17 cellular contexts compared by ENCODE assay signal in the genomic region with DNA sequence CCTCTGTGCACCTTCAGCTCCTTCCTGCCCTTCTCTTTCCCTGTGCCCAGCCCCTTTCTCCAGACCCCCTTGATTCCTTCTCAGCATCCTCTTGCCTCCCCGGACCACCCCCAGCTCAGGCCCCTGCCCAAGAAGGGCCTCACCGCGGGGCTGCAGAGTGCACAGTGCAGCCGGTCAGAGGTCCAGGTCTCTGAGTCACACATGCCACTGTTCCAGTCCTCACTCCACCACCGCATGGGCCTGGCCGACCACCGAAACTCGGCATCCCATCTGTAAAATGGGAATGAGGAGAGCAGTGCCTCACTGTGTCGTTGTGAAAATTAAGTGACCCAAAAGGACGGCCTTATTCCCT. TPM values are rescaled to one million over a fixed set of nuclear protein-coding genes. Genes with fewer than 3 reads are reported as not detected.
DNase-seq lines count a peak whose midpoint lies in the region; ATAC-seq and TF ChIP-seq lines count a peak whose summit lies in the region.
"Had no signal": no experiment of that assay in that cellular context is flagged by ENCODE, and none has a peak within 500 bp of the region (broad histone marks: within the 10 kb centered on the region; RNA-seq: fewer than 3 reads in every experiment).

No MANE protein-coding gene starts in this region.

- peaks cover 2% of the 10 kb centered on the region for H3K36me3 Mint-ChIP-seq in progenitor cell of endocrine pancreas (ENCODE audit: insufficient read depth)
- H3K36me3 Mint-ChIP-seq: activated CD4-positive, alpha-beta memory T cell treated with anti-CD3 and anti-CD28 coated beads for 36 hours had no signal

- H3K27ac ChIP-seq in left ventricle myocardium inferior (replicated peaks) (no peak overlapping the region), fibroblast of lung (ENCODE audit: insufficient read depth, low read length) (peak overlapping the region; percentile 81)
- H3K27ac ChIP-seq: 22Rv1 had no signal

- H3K9me3 ChIP-seq in left ventricle myocardium inferior (replicated peaks) (peaks cover 18% of the 10 kb centered on the region), fibroblast of lung (ENCODE audit: control insufficient read depth, insufficient read depth, low read depth, low read length) (peaks cover 1% of the 10 kb centered on the region)

- peaks cover 19% of the 10 kb centered on the region for H3K4me1 Mint-ChIP-seq in progenitor cell of endocrine pancreas (ENCODE audit: low read depth)
- H3K4me1 Mint-ChIP-seq: naive thymus-derived CD8-positive, alpha-beta T cell had no signal

- peak; percentile 24 for ATAC-seq in Right ventricle myocardium inferior
- ATAC-seq: activated naive CD4-positive, alpha-beta T cell treated with anti-CD3 and anti-CD28 coated beads, Interleukin-2, amount 50 U/mL, for 72 hours; naive thymus-derived CD8-positive, alpha-beta T cell had no signal

- H3K4me3 Mint-ChIP-seq in progenitor cell of endocrine pancreas (ENCODE audit: low read depth) = no peak overlapping the region
- H3K4me3 Mint-ChIP-seq: activated CD4-positive, alpha-beta memory T cell treated with anti-CD3 and anti-CD28 coated beads for 36 hours; activated T-cell treated with anti-CD3 and anti-CD28 coated beads, Interleukin-2, amount 50 U/mL, for 24 hours; naive thymus-derived CD8-positive, alpha-beta T cell had no signal

- H3K9me3 Mint-ChIP-seq in progenitor cell of endocrine pancreas (ENCODE audit: low read depth) = peaks cover 4% of the 10 kb centered on the region
- H3K9me3 Mint-ChIP-seq: activated T-cell treated with anti-CD3 and anti-CD28 coated beads, Interleukin-2, amount 50 U/mL, for 24 hours had no signal

- peak overlapping the region; percentile 63 for H3K27ac Mint-ChIP-seq in progenitor cell of endocrine pancreas
- H3K27ac Mint-ChIP-seq: activated CD4-positive, alpha-beta memory T cell treated with anti-CD3 and anti-CD28 coated beads for 36 hours; activated T-cell treated with anti-CD3 and anti-CD28 coated beads, Interleukin-2, amount 50 U/mL, for 24 hours; naive thymus-derived CD8-positive, alpha-beta T cell had no signal

- TF ChIP-seq CTCF in left ventricle myocardium inferior (IDR thresholded peaks at IDR 0.05; ENCODE audit: borderline replicate concordance) = no peak
- no peak for TF ChIP-seq CTCF in fibroblast of lung (conservative IDR thresholded peaks at IDR 0.05 in 1 of 2, IDR thresholded peaks at IDR 0.05 in 1 of 2; ENCODE audit: low read depth in 1 of 2, low read length in 2 of 2)
- no peak for TF ChIP-seq CTCF in progenitor cell of endocrine pancreas (IDR thresholded peaks at IDR 0.05; ENCODE audit: unreplicated experiment)

- H3K36me3 ChIP-seq in left ventricle myocardium inferior (no peaks in the 10 kb centered on the region), fibroblast of lung (ENCODE audit: control insufficient read depth, insufficient read depth, low read length) (peaks cover 2% of the 10 kb centered on the region)

- no peak overlapping the region for H2AFZ ChIP-seq in fibroblast of lung (ENCODE audit: low read length)

- intact Hi-C loops in Right ventricle myocardium inferior (cut with DNase I) (no loop called here), left ventricle myocardium inferior (cut with micrococcal nuclease) (no loop called here)

- H3K27me3 ChIP-seq in left ventricle myocardium inferior (ENCODE audit: low read depth) (peaks cover 32% of the 10 kb centered on the region), fibroblast of lung (ENCODE audit: control insufficient read depth, insufficient read depth, low read length) (no peaks in the 10 kb centered on the region)

- no peaks in the 10 kb centered on the region for H4K20me1 ChIP-seq in fibroblast of lung (ENCODE audit: control insufficient read depth, extremely low read depth, insufficient read depth, low read length)

- no peak overlapping the region for H3K4me2 ChIP-seq in fibroblast of lung (ENCODE audit: extremely low read depth, insufficient read depth, low read length)

- H3K27me3 Mint-ChIP-seq in progenitor cell of endocrine pancreas = peaks cover 2% of the 10 kb centered on the region

- no peaks in the 10 kb centered on the region for H3K4me1 ChIP-seq in left ventricle myocardium inferior
- peaks cover 18% of the 10 kb centered on the region for H3K4me1 ChIP-seq in fibroblast of lung (ENCODE audit: control insufficient read depth, extremely low read depth, insufficient read depth, low read length)

- DNase-seq in Right ventricle myocardium inferior (ENCODE audit: missing footprints) = no peak
- no peak for DNase-seq in left ventricle myocardium inferior
- DNase-seq in fibroblast of lung (ENCODE audit: low read depth in 2 of 2) = no peak
- DNase-seq in progenitor cell of endocrine pancreas (ENCODE audit: low spot score, unreplicated experiment) = no peak
- DNase-seq in CD1c-positive myeloid dendritic cell (ENCODE audit: extremely low spot score) = no peak
- DNase-seq in HCEC 1CT = no peak
- DNase-seq in NCI-H446 treated with DMSO at 0.1 percent for 48 hours (lab: John Stamatoyannopoulos, UW) = no peak
- DNase-seq in activated CD4-positive, alpha-beta T cell treated with anti-CD3 and anti-CD28 coated beads for 4 hours = no peak
- DNase-seq: activated CD4-positive, alpha-beta memory T cell treated with anti-CD3 and anti-CD28 coated beads for 36 hours; activated T-cell treated with anti-CD3 and anti-CD28 coated beads, Interleukin-2, amount 50 U/mL, for 24 hours; C1 segment of cervical spinal cord; effector CD4-positive, alpha-beta T cell; KBM-7; naive thymus-derived CD8-positive, alpha-beta T cell; stimulated activated CD4-positive, alpha-beta T cell treated with anti-CD3 and anti-CD28 coated beads, Interleukin-1b, Interleukin-23, amount 100 ng/mL, for 48 hours had no signal

- H3K4me3 ChIP-seq in left ventricle myocardium inferior (no peak overlapping the region), fibroblast of lung (replicated peaks in 1 of 4; ENCODE audit: control extremely low read depth in 1 of 4, insufficient read depth in 1 of 4, low read depth in 3 of 4, low read length in 4 of 4) (no peak overlapping the region)

- H3K79me2 ChIP-seq in fibroblast of lung (ENCODE audit: control insufficient read depth, insufficient read depth, low read length) = no peaks in the 10 kb centered on the region

- H3K9ac ChIP-seq in fibroblast of lung (ENCODE audit: insufficient read depth, low read length) = no peak overlapping the region

RNA-seq across cellular contexts. Expression of a gene that starts 13.3 kb away (rescaled TPM):
- total RNA-seq in Right ventricle myocardium inferior (not detected), left ventricle myocardium inferior (not detected), fibroblast of lung (16.7 and 22.5 TPM in 2 replicates), progenitor cell of endocrine pancreas (not detected in 2 replicates)
- polyA plus RNA-seq in fibroblast of lung = 5.4 and 32.9 TPM in 2 replicates
- polyA plus RNA-seq in fibroblast of lung (2012) = 6.7 and 39.4 TPM in 2 replicates
- polyA minus RNA-seq in fibroblast of lung (ENCODE audit: low replicate concordance) = 11.7 and 81.0 TPM in 2 replicates
- total RNA-seq: activated CD4-positive, alpha-beta memory T cell treated with anti-CD3 and anti-CD28 coated beads for 36 hours; activated naive CD4-positive, alpha-beta T cell treated with anti-CD3 and anti-CD28 coated beads, Interleukin-2, amount 50 U/mL, for 72 hours; naive thymus-derived CD8-positive, alpha-beta T cell had no signal
- polyA plus RNA-seq: naive thymus-derived CD8-positive, alpha-beta T cell had no signal

Comparison
In these comparisons a context has a peak if more than half of its experiments do, and no peak if none do; other contexts are left out.
1. RNA of a gene that starts 13.3 kb away (total RNA-seq): 16.7 to 22.5 TPM in fibroblast of lung; not detected in Right ventricle myocardium inferior (single experiment), not detected in left ventricle myocardium inferior (single experiment) and not detected in progenitor cell of endocrine pancreas; every median in the first group is over 10 times any median in the second.